In genomic region chr7:12683678-12684077, GRCh38 we compare ENCODE assay signal across 11 cellular contexts. TPM values are rescaled to one million over a fixed set of nuclear protein-coding genes. Genes with fewer than 3 reads are reported as not detected.
DNase-seq lines count a peak whose midpoint lies in the region; ATAC-seq, FAIRE-seq and TF ChIP-seq lines count a peak whose summit lies in the region.
"Had no signal": no experiment of that assay in that cellular context is flagged by ENCODE, and none has a peak within 500 bp of the region (broad histone marks: within the 10 kb centered on the region; RNA-seq: fewer than 3 reads in every experiment).

No MANE protein-coding gene starts in this region.

- ATAC-seq in A549 (no peak), RWPE2 (ENCODE audit: low read depth) (no peak), GM19324 (IDR thresholded peaks at IDR 0.05; ENCODE audit: low FRiP score, unreplicated experiment) (no peak)
- ATAC-seq: left colon, WTC11 had no signal

- H3K4me3 ChIP-seq in A549 (no peak overlapping the region), DOHH2 (ENCODE audit: low read length) (no peak overlapping the region), RWPE2 (ENCODE audit: severe bottlenecking) (no peak overlapping the region)

- H3K9me3 ChIP-seq in A549 (no peaks in the 10 kb centered on the region), DOHH2 (ENCODE audit: control insufficient read depth, insufficient read depth, low read length) (no peaks in the 10 kb centered on the region), RWPE2 (ENCODE audit: severe bottlenecking) (no peaks in the 10 kb centered on the region)

- DNase-seq in A549 (ENCODE audit: low read depth in 1 of 2, low spot score in 1 of 2) = peak; percentile 38 to 39
- DNase-seq in RWPE2 (ENCODE audit: low spot score) = no peak
- peak; percentile 89 for DNase-seq in foreskin melanocyte
- DNase-seq in RCC 7860 (ENCODE audit: low spot score) = no peak
- no peak for DNase-seq in D341Med (ENCODE audit: low spot score)
- no peak for DNase-seq in stimulated activated CD4-positive, alpha-beta T cell treated with anti-CD3 and anti-CD28 coated beads, Interleukin-2, amount 100 ng/mL, for 24 hours
- DNase-seq: cerebellar nuclear complex, left colon had no signal

- peaks cover 4% of the 10 kb centered on the region for H3K79me2 ChIP-seq in DOHH2 (ENCODE audit: control insufficient read depth, low read length)

- no peak for TF ChIP-seq EP300 in A549 (IDR thresholded peaks at IDR 0.05)

- no peak overlapping the region; the same call in 2 of the 3 replicates for H3K4me2 ChIP-seq in A549
- no peak overlapping the region for H3K4me2 ChIP-seq in DOHH2 (ENCODE audit: low read length)

- peaks cover 18% of the 10 kb centered on the region; the same call in 2 of the 3 replicates for H3K4me1 ChIP-seq in A549
- H3K4me1 ChIP-seq in DOHH2 (ENCODE audit: control insufficient read depth, low read length) = peaks cover 4% of the 10 kb centered on the region; the same call in 1 of the 2 replicates
- H3K4me1 ChIP-seq in RWPE2 (ENCODE audit: insufficient read depth, poor library complexity, severe bottlenecking) = no peaks in the 10 kb centered on the region

- TF ChIP-seq POLR2A in A549 (IDR thresholded peaks at IDR 0.05; ENCODE audit: low read length) = no peak

- no peaks in the 10 kb centered on the region for H4K20me1 ChIP-seq in DOHH2 (ENCODE audit: control insufficient read depth, insufficient read depth, low read depth, low read length)

- peak; percentile 64 for TF ChIP-seq CTCF in A549 (IDR thresholded peaks at IDR 0.05)
- peak; percentile 22 for TF ChIP-seq CTCF in DOHH2 (IDR thresholded peaks at IDR 0.05; ENCODE audit: low read depth, low read length, poor library complexity, severe bottlenecking)
- peak; percentile 74 for TF ChIP-seq CTCF in RWPE2 (IDR thresholded peaks at IDR 0.05; ENCODE audit: poor library complexity, severe bottlenecking)

- no peaks in the 10 kb centered on the region for H3K36me3 ChIP-seq in DOHH2 (ENCODE audit: control insufficient read depth, low read length)
- H3K36me3 ChIP-seq in RWPE2 (ENCODE audit: low read depth) = peaks cover under 1% of the 10 kb centered on the region

- no peaks in the 10 kb centered on the region for H3K9me2 ChIP-seq in DOHH2 (replicated peaks; ENCODE audit: control insufficient read depth, low read length)

- H3F3A ChIP-seq in DOHH2 (ENCODE audit: control insufficient read depth, insufficient read depth) = no peaks in the 10 kb centered on the region

- H3K27me3 ChIP-seq in DOHH2 (ENCODE audit: control insufficient read depth, low read length) = no peaks in the 10 kb centered on the region
- no peaks in the 10 kb centered on the region for H3K27me3 ChIP-seq in RWPE2 (ENCODE audit: insufficient read depth, poor library complexity, severe bottlenecking)

- FAIRE-seq in A549 (lab: Jason Lieb, UNC) = no peak
- FAIRE-seq in RCC 7860 (lab: Jason Lieb, UNC) = no peak

- 13% methylated on average over 1 of the region's 1 CpG for WGBS in A549 (ENCODE audit: missing lambda C conversion rate)

- CTCF ChIA-PET in A549 (lab: Yijun Ruan, JAX) = interaction anchor here (0.7 to 8.4 kb wide), 23 partner anchors 8 to 592 kb away, joined by 3 to 122 read pairs (median 5); no protein-coding TSS in a partner anchor

- peak; percentile 64 to 70 for TF ChIP-seq RAD21 in A549 (conservative IDR thresholded peaks at IDR 0.05 in 1 of 2, IDR thresholded peaks at IDR 0.05 in 1 of 2)

- POLR2A ChIA-PET in A549 (lab: Yijun Ruan, JAX) = no interaction called here

- H3K27ac ChIP-seq in A549 (peak overlapping the region; percentile 7 to 52; a peak in 3 of 6 replicates), DOHH2 (ENCODE audit: low read depth, low read length) (no peak overlapping the region), RWPE2 (ENCODE audit: poor library complexity, severe bottlenecking) (no peak overlapping the region)

TF ChIP-seq in A549, 52 proteins besides CTCF, POLR2A, EP300 and RAD21:
- no peak for TF ChIP-seq ELK1 (IDR thresholded peaks at IDR 0.05; ENCODE audit: low read depth, low read length)
- peak; percentile 73 for TF ChIP-seq SMC3 (IDR thresholded peaks at IDR 0.05)
- TF ChIP-seq ZSCAN20 (CRISPR knock-in tag; IDR thresholded peaks at IDR 0.05) = no peak
- no peak for TF ChIP-seq ESRRA (IDR thresholded peaks at IDR 0.05; ENCODE audit: borderline replicate concordance, low read length)
- TF ChIP-seq EHMT2 (IDR thresholded peaks at IDR 0.05; ENCODE audit: low read depth) = no peak
- no peak for TF ChIP-seq REST (IDR thresholded peaks at IDR 0.05)

RNA-seq across cellular contexts. Expression of gene ARL4A, which starts 3.8 kb away (rescaled TPM):
- polyA plus RNA-seq in A549 (2011; rRNA removed) = 58.9 and 76.1 TPM in 2 replicates
- 16.7 and 20.5 TPM in 2 replicates for polyA plus RNA-seq in A549 (2012; cell fraction: cytosol; rRNA removed)
- 7.5 and 11.4 TPM in 2 replicates for polyA plus RNA-seq in A549 (2012; cell fraction: nucleus; rRNA removed)
- polyA plus RNA-seq in A549 (2017; fragmentation: RNase III; extraction: RNeasy Plus Mini Kit Qiagen cat#74134 plus additional on column Dnase treatment) = 51.9 to 59.4 TPM (median 53.6 TPM) in 3 replicates
- 17.4 and 22.3 TPM in 2 replicates for polyA minus RNA-seq in A549 (2011; rRNA and poly(A)+ RNA removed)

Comparison
In these comparisons a context has a peak if more than half of its experiments do, and no peak if none do; other contexts are left out.
1. DNase-seq: peak in A549 (2 of 2) and foreskin melanocyte (single experiment); none in RWPE2 (single experiment), RCC 7860 (single experiment), D341Med (single experiment) and stimulated activated CD4-positive, alpha-beta T cell treated with anti-CD3 and anti-CD28 coated beads, Interleukin-2, amount 100 ng/mL, for 24 hours (0 of 2).
2. H3K27ac ChIP-seq: peak in A549 (2 of 2); none in DOHH2 (single experiment) and RWPE2 (single experiment).
3. CTCF ChIP-seq: peak in every context shown above with its lines; median percentile 74 in RWPE2; 64 in A549; 22 in DOHH2.